Comparison of ENCODE assay signal across 15 cellular contexts in genomic region chrX:71871367-71871766, GRCh38. TPM values are rescaled to one million over a fixed set of nuclear protein-coding genes. Genes with fewer than 3 reads are reported as not detected.
DNase-seq lines count a peak whose midpoint lies in the region; ATAC-seq and TF ChIP-seq lines count a peak whose summit lies in the region.
"Had no signal": no experiment of that assay in that cellular context is flagged by ENCODE, and none has a peak within 500 bp of the region (broad histone marks: within the 10 kb centered on the region; RNA-seq: fewer than 3 reads in every experiment).

No MANE protein-coding gene starts in this region.

- H3K4me3 ChIP-seq in MG63 (no peak overlapping the region), choroid plexus epithelial cell (ENCODE audit: low read depth, low read length) (no peak overlapping the region), gastrocnemius medialis (no peak overlapping the region)
- H3K4me3 ChIP-seq: lung, skin epidermis, upper lobe of left lung had no signal

- no peaks in the 10 kb centered on the region for H3K36me3 Mint-ChIP-seq in activated naive CD4-positive, alpha-beta T cell treated with anti-CD3 and anti-CD28 coated beads, Interleukin-2, amount 50 U/mL, for 72 hours

- ATAC-seq in activated naive CD4-positive, alpha-beta T cell treated with anti-CD3 and anti-CD28 coated beads, Interleukin-2, amount 50 U/mL, for 72 hours, result peak; percentile 52 to 53
- ATAC-seq in gastrocnemius medialis, result no peak

- H3K27ac Mint-ChIP-seq in activated naive CD4-positive, alpha-beta T cell treated with anti-CD3 and anti-CD28 coated beads, Interleukin-2, amount 50 U/mL, for 72 hours, result no peak overlapping the region

- no peaks in the 10 kb centered on the region for H3K4me1 ChIP-seq in gastrocnemius medialis
- H3K4me1 ChIP-seq: upper lobe of left lung had no signal

- no peak overlapping the region for H3K27ac ChIP-seq in gastrocnemius medialis
- H3K27ac ChIP-seq: skin epidermis, upper lobe of left lung had no signal

- in situ Hi-C loops in gastrocnemius medialis (cut with MboI; ENCODE audit: low sequenced_read_pairs in 4 of 4), result no loop called here

- H3K27me3 ChIP-seq in MG63 (no peaks in the 10 kb centered on the region), gastrocnemius medialis (no peaks in the 10 kb centered on the region)
- H3K27me3 ChIP-seq: upper lobe of left lung had no signal

- TF ChIP-seq POLR2A in gastrocnemius medialis (IDR thresholded peaks at IDR 0.05), result no peak

- TF ChIP-seq CTCF in choroid plexus epithelial cell (conservative IDR thresholded peaks at IDR 0.05; ENCODE audit: low read depth, low read length) (no peak), gastrocnemius medialis (IDR thresholded peaks at IDR 0.05 in 4 of 5, conservative IDR thresholded peaks at IDR 0.05 in 1 of 5) (no peak)

- DNase-seq in activated naive CD4-positive, alpha-beta T cell treated with anti-CD3 and anti-CD28 coated beads, Interleukin-2, amount 50 U/mL, for 72 hours (ENCODE audit: low spot score in 2 of 2), result no peak
- DNase-seq in activated naive CD4-positive, alpha-beta T cell (lab: John Stamatoyannopoulos, UW), result no peak
- peak; percentile 10 for DNase-seq in MG63
- peak; percentile 4 for DNase-seq in choroid plexus epithelial cell (ENCODE audit: low read depth)
- peak; percentile 20 to 28 for DNase-seq in stimulated activated CD8-positive, alpha-beta memory T cell treated with anti-CD3 and anti-CD28 coated beads, Interleukin-15, amount 100 ng/mL, for 48 hours (ENCODE audit: low read depth in 2 of 2)
- DNase-seq in gastrocnemius medialis, result no peak
- no peak for DNase-seq in dermis blood vessel endothelial cell
- DNase-seq in mesenteric fat pad (ENCODE audit: low spot score), result no peak
- DNase-seq: activated CD4-positive, CD25-positive, alpha-beta regulatory T cell treated with anti-CD3 and anti-CD28 coated beads, Interleukin-2, amount 50 U/mL, for 72 hours; activated gamma-delta T cell treated with Interleukin-2 at 50 U/mL for 16 hours; hippocampal formation; SW 1271 had no signal

- H3K36me3 ChIP-seq in MG63, result no peaks in the 10 kb centered on the region
- no peaks in the 10 kb centered on the region for H3K36me3 ChIP-seq in gastrocnemius medialis
- H3K36me3 ChIP-seq: upper lobe of left lung had no signal

- H3K9me3 Mint-ChIP-seq in activated naive CD4-positive, alpha-beta T cell treated with anti-CD3 and anti-CD28 coated beads, Interleukin-2, amount 50 U/mL, for 72 hours, result no peaks in the 10 kb centered on the region

- H3K9me3 ChIP-seq in MG63 (no peaks in the 10 kb centered on the region), gastrocnemius medialis (no peaks in the 10 kb centered on the region)
- H3K9me3 ChIP-seq: upper lobe of left lung had no signal

- intact Hi-C loops in gastrocnemius medialis (cut with DNase I; ENCODE audit: low total_unique reads), result no loop called here

RNA-seq across cellular contexts. Expression of gene NHSL2, which starts 39.3 kb away (rescaled TPM):
- under 1 TPM; 0.05 to 0.19 TPM for total RNA-seq in activated naive CD4-positive, alpha-beta T cell treated with anti-CD3 and anti-CD28 coated beads, Interleukin-2, amount 50 U/mL, for 72 hours
- total RNA-seq in MG63 (2014; rRNA removed; shearing (Covaris generic); ENCODE audit: low replicate concordance), result not detected in 2 replicates
- 1 to 10 TPM; 1.5 to 2.7 (median 2.1) TPM for total RNA-seq in gastrocnemius medialis
- total RNA-seq in dermis blood vessel endothelial cell, result 28.6 and 53.8 TPM in 2 replicates
- 13.3 TPM for total RNA-seq in mesenteric fat pad

Comparison
In these comparisons a context has a peak if more than half of its experiments do, and no peak if none do; other contexts are left out.
1. ATAC-seq: peak in activated naive CD4-positive, alpha-beta T cell treated with anti-CD3 and anti-CD28 coated beads, Interleukin-2, amount 50 U/mL, for 72 hours (2 of 2); none in gastrocnemius medialis (0 of 2).
2. DNase-seq: peak in MG63 (single experiment), choroid plexus epithelial cell (single experiment) and stimulated activated CD8-positive, alpha-beta memory T cell treated with anti-CD3 and anti-CD28 coated beads, Interleukin-15, amount 100 ng/mL, for 48 hours (2 of 2); none in activated naive CD4-positive, alpha-beta T cell treated with anti-CD3 and anti-CD28 coated beads, Interleukin-2, amount 50 U/mL, for 72 hours (0 of 2), activated naive CD4-positive, alpha-beta T cell (0 of 4), gastrocnemius medialis (0 of 2), dermis blood vessel endothelial cell (single experiment) and mesenteric fat pad (single experiment).